ENCODE assay signal across 8 cellular contexts in the genomic region with DNA sequence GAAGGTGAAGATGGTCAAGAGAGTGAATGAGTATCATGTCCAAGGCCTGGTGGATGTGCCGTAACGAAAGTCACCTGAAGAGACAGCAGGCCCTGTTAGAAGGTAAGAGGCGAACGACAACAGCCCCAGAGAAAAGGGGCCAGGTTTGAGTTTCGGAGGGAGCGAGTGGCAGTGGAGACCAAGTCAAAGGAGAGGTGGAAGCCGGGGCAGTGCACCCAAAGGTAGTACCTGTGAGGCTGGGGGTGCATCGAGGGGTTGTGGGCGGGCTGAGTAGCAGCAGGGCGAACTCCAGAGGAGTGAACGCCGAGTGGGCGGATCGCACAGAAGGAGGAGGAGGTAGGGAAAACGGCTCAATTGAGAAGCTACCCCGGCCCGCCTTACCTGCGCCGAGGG. TPM values are rescaled to one million over a fixed set of nuclear protein-coding genes. Genes with fewer than 3 reads are reported as not detected.
A peak's percentile ranks its signal among the peaks of the same experiment; 100 is the strongest.
DNase-seq lines count a peak whose midpoint lies in the region; ATAC-seq and TF ChIP-seq lines count a peak whose summit lies in the region.

No MANE protein-coding gene starts in this region.

- peak; percentile 55 to 61 for DNase-seq in stimulated activated CD4-positive, alpha-beta T cell treated with anti-CD3 and anti-CD28 coated beads, Interleukin-1b, Interleukin-23, amount 100 ng/mL, for 4 hours (ENCODE audit: low read depth in 2 of 2)
- DNase-seq in stimulated activated CD4-positive, alpha-beta T cell treated with anti-CD3 and anti-CD28 coated beads, Interleukin-4, amount 100 ng/mL, for 24 hours, result no peak
- DNase-seq in choroid plexus epithelial cell (ENCODE audit: low read depth) (no peak), midbrain (lab: John Stamatoyannopoulos, UW) (peak; percentile 53), vagina (ENCODE audit: extremely low spot score in 2 of 2) (no peak), Ammon's horn (ENCODE audit: low spot score) (no peak)

- H3K4me1 ChIP-seq in OCI-LY3 (ENCODE audit: low read length) (peaks cover 29% of the 10 kb centered on the region), vagina (peaks cover 40% of the 10 kb centered on the region)

- H3K4me3 ChIP-seq in OCI-LY3 (ENCODE audit: low read length), result peak overlapping the region; percentile 100
- peak overlapping the region; percentile 90 for H3K4me3 ChIP-seq in choroid plexus epithelial cell (ENCODE audit: low read depth, low read length)
- peak overlapping the region; percentile 73 to 94 for H3K4me3 ChIP-seq in vagina

- peaks cover 26% of the 10 kb centered on the region for H3K36me3 ChIP-seq in OCI-LY3 (replicated peaks; ENCODE audit: low read depth, low read length)
- H3K36me3 ChIP-seq in vagina, result no peaks in the 10 kb centered on the region

- no peaks in the 10 kb centered on the region for H3K27me3 ChIP-seq in OCI-LY3 (ENCODE audit: low read depth, low read length)
- no peaks in the 10 kb centered on the region for H3K27me3 ChIP-seq in vagina

- intact Hi-C loops in vagina (cut with DNase I), result loop anchor here (10.0 kb wide), 1 partner anchor 163 kb away; no protein-coding TSS in a partner anchor

- peak overlapping the region; percentile 75; the same call in 1 of the 2 replicates for H2AFZ ChIP-seq in OCI-LY3 (ENCODE audit: low read depth, low read length)

- H3K27ac ChIP-seq in OCI-LY3 (ENCODE audit: low read length) (peak overlapping the region; percentile 58), vagina (peak overlapping the region; percentile 94)

- H3K9ac ChIP-seq in OCI-LY3 (ENCODE audit: low read length), result peak overlapping the region; percentile 89

- TF ChIP-seq CTCF in OCI-LY3 (IDR thresholded peaks at IDR 0.05; ENCODE audit: low read depth, low read length), result no peak
- no peak for TF ChIP-seq CTCF in choroid plexus epithelial cell (conservative IDR thresholded peaks at IDR 0.05; ENCODE audit: low read depth, low read length)
- TF ChIP-seq CTCF in vagina (IDR thresholded peaks at IDR 0.05), result no peak

- peak overlapping the region; percentile 85 for H3K4me2 ChIP-seq in OCI-LY3 (ENCODE audit: low read length)

- H4K20me1 ChIP-seq in OCI-LY3 (ENCODE audit: insufficient read depth, low read length), result peaks cover 30% of the 10 kb centered on the region

- peak; percentile 38 for ATAC-seq in HG02870 (IDR thresholded peaks at IDR 0.05; ENCODE audit: unreplicated experiment)

- no peak for TF ChIP-seq POLR2A in vagina (IDR thresholded peaks at IDR 0.05)

- H3K9me3 ChIP-seq in OCI-LY3 (ENCODE audit: insufficient read depth, low read length) (no peaks in the 10 kb centered on the region), vagina (no peaks in the 10 kb centered on the region)

- peaks cover 88% of the 10 kb centered on the region for H3K79me2 ChIP-seq in OCI-LY3 (ENCODE audit: low read length)

RNA-seq across cellular contexts. Expression of gene USP37, which starts 0.4 kb away (rescaled TPM):
- 23.3 TPM for total RNA-seq in vagina

RNA-seq across cellular contexts. Expression of gene CNOT9, which starts 0.8 kb away (rescaled TPM):
- total RNA-seq in vagina, result 46.4 TPM

RNA-seq across cellular contexts. Expression of gene PLCD4, which starts 39.9 kb away (rescaled TPM):
- total RNA-seq in vagina, result 12.0 TPM

Comparison
In these comparisons a context has a peak if more than half of its experiments do, and no peak if none do; other contexts are left out.
1. DNase-seq: peak in stimulated activated CD4-positive, alpha-beta T cell treated with anti-CD3 and anti-CD28 coated beads, Interleukin-1b, Interleukin-23, amount 100 ng/mL, for 4 hours (2 of 2) and midbrain (single experiment); none in stimulated activated CD4-positive, alpha-beta T cell treated with anti-CD3 and anti-CD28 coated beads, Interleukin-4, amount 100 ng/mL, for 24 hours (single experiment), choroid plexus epithelial cell (single experiment), vagina (0 of 2) and Ammon's horn (single experiment).
2. Peak in every context shown above with its lines, with median percentiles within 50 percentile points of each other: H3K4me3 ChIP-seq.